ENCODE assay signal across 15 cellular contexts in genomic region chr11:100753562-100753961, GRCh38.
DNase-seq lines count a peak whose midpoint lies in the region; ATAC-seq, FAIRE-seq and TF ChIP-seq lines count a peak whose summit lies in the region.
"Had no signal": no experiment of that assay in that cellular context is flagged by ENCODE, and none has a peak within 500 bp of the region (broad histone marks: within the 10 kb centered on the region; RNA-seq: fewer than 3 reads in every experiment).

No MANE protein-coding gene starts in this region.

- H3K9me3 ChIP-seq in Caco-2 (peaks cover 11% of the 10 kb centered on the region), H1 (ENCODE audit: insufficient read depth in 2 of 2, low read depth in 1 of 2, low read length in 1 of 2) (peaks cover 13 to 14% of the 10 kb centered on the region in 2 experiments)

- peak overlapping the region; percentile 83; the same call in 1 of the 2 replicates for H3K18ac ChIP-seq in H1 (ENCODE audit: extremely low read depth, low read length)
- peak overlapping the region; percentile 93 for H3K18ac ChIP-seq in mesendoderm (ENCODE audit: low read length)

- peaks cover 1% of the 10 kb centered on the region; the same call in 1 of the 2 replicates for H3K36me3 ChIP-seq in Caco-2 (ENCODE audit: control insufficient read depth, insufficient read depth, low read length)
- peaks cover 0 to 16% (median 7%) of the 10 kb centered on the region in 4 experiments; a peak in 4 of 8 replicates for H3K36me3 ChIP-seq in H1 (ENCODE audit: control insufficient read depth in 2 of 4, insufficient read depth in 4 of 4, low read length in 3 of 4)
- H3K36me3 ChIP-seq in mesendoderm (ENCODE audit: control insufficient read depth, insufficient read depth, low read length), result no peaks in the 10 kb centered on the region
- H3K36me3 ChIP-seq: lower lobe of right lung had no signal

- TF ChIP-seq CTCF in Caco-2 (IDR thresholded peaks at IDR 0.05; ENCODE audit: insufficient read depth in 1 of 2, low read depth in 1 of 2, low read length in 1 of 2, severe bottlenecking in 1 of 2, unreplicated experiment in 1 of 2) (no peak), H1 (IDR thresholded peaks at IDR 0.05; ENCODE audit: control extremely low read depth in 1 of 3, insufficient read depth in 1 of 3, low read depth in 1 of 3, low read length in 3 of 3) (no peak)

- H4K5ac ChIP-seq in H1 (ENCODE audit: insufficient read length, low read depth, low read length), result no peak overlapping the region
- H4K5ac ChIP-seq in mesendoderm (ENCODE audit: low read length), result no peak overlapping the region

- H3K27ac Mint-ChIP-seq in Caco-2 (ENCODE audit: unreplicated experiment), result peak overlapping the region; percentile 81
- H3K27ac Mint-ChIP-seq: natural killer cell treated with Interleukin-12 subunit alpha and Interleukin-12 subunit beta and Interleukin-15 and Interleukin-18, amount 100 ng/mL, for 72 hours had no signal

- no peak for TF ChIP-seq RAD21 in H1 (IDR thresholded peaks at IDR 0.05 in 1 of 2, conservative IDR thresholded peaks at IDR 0.05 in 1 of 2; ENCODE audit: low read depth in 2 of 2, low read length in 2 of 2)

- H3K79me2 ChIP-seq in H1 (ENCODE audit: control insufficient read depth in 1 of 2, insufficient read depth in 2 of 2, low read length in 2 of 2), result peaks cover 0 to 68% of the 10 kb centered on the region in 2 experiments; a peak in 2 of 4 replicates
- peaks cover 3% of the 10 kb centered on the region for H3K79me2 ChIP-seq in mesendoderm (ENCODE audit: control insufficient read depth, insufficient read depth, low read length)

- H2BK120ac ChIP-seq in H1 (replicated peaks; ENCODE audit: low read depth, low read length) (no peak overlapping the region), mesendoderm (ENCODE audit: low read depth, low read length) (no peak overlapping the region)

- H3K9ac ChIP-seq in H1 (replicated peaks in 1 of 4; ENCODE audit: extremely low read depth in 1 of 4, low read depth in 3 of 4, low read length in 3 of 4) (no peak overlapping the region), mesendoderm (ENCODE audit: low read length) (peak overlapping the region; percentile 30)

- no peak for TF ChIP-seq EP300 in H1 (IDR thresholded peaks at IDR 0.05; ENCODE audit: borderline replicate concordance in 1 of 2, low read depth in 2 of 2, low read length in 2 of 2)

- H3K4me1 Mint-ChIP-seq in Caco-2 (ENCODE audit: low read depth, unreplicated experiment), result peaks cover 16% of the 10 kb centered on the region

- peak; percentile 66 for FAIRE-seq in H1 (lab: Jason Lieb, UNC)

- H3K4me3 Mint-ChIP-seq in Caco-2 (ENCODE audit: unreplicated experiment), result no peak overlapping the region
- H3K4me3 Mint-ChIP-seq: natural killer cell treated with Interleukin-12 subunit alpha and Interleukin-12 subunit beta and Interleukin-15 and Interleukin-18, amount 100 ng/mL, for 72 hours had no signal

- no peak overlapping the region for H3K23ac ChIP-seq in H1 (ENCODE audit: insufficient read length)
- no peak overlapping the region for H3K23ac ChIP-seq in mesendoderm (ENCODE audit: low read length)

- no peak overlapping the region for H4K91ac ChIP-seq in H1 (replicated peaks; ENCODE audit: insufficient read length, low read length)

- 63% methylated on average over 4 of the region's 4 CpGs; no CpG with 5 or more reads in 1 of the 2 experiments for WGBS in H1 (ENCODE audit: extremely low coverage in 1 of 2, insufficient coverage in 1 of 2, insufficient read length in 1 of 2, insufficient replicate concordance in 2 of 2, low coverage in 1 of 2, low lambda C conversion rate in 2 of 2, missing lambda C conversion rate in 1 of 2), 2 experiments
- no CpG with 5 or more reads among the region's 4 CpGs for WGBS in mesendoderm (ENCODE audit: extremely low coverage, insufficient coverage, low lambda C conversion rate)

- no peak for ATAC-seq in GM19328 (IDR thresholded peaks at IDR 0.05; ENCODE audit: unreplicated experiment)
- ATAC-seq: natural killer cell treated with Interleukin-12 subunit alpha and Interleukin-12 subunit beta and Interleukin-15 and Interleukin-18, amount 100 ng/mL, for 72 hours had no signal

- H3K27me3 Mint-ChIP-seq in Caco-2 (ENCODE audit: insufficient read depth, unreplicated experiment), result no peaks in the 10 kb centered on the region
- H3K27me3 Mint-ChIP-seq: natural killer cell treated with Interleukin-12 subunit alpha and Interleukin-12 subunit beta and Interleukin-15 and Interleukin-18, amount 100 ng/mL, for 72 hours had no signal

- no peaks in the 10 kb centered on the region for H4K20me1 ChIP-seq in H1 (replicated peaks in 1 of 2; ENCODE audit: control insufficient read depth in 1 of 2, insufficient read depth in 2 of 2, low read length in 2 of 2)

- H3K27me3 ChIP-seq in Caco-2 (replicated peaks; ENCODE audit: control insufficient read depth, insufficient read depth, low read length), result no peaks in the 10 kb centered on the region
- no peaks in the 10 kb centered on the region for H3K27me3 ChIP-seq in H1 (replicated peaks in 1 of 4; ENCODE audit: control insufficient read depth in 3 of 4, extremely low read depth in 1 of 4, insufficient read depth in 3 of 4, low read length in 3 of 4)
- H3K27me3 ChIP-seq in mesendoderm (ENCODE audit: insufficient read depth, low read length, poor library complexity), result no peaks in the 10 kb centered on the region

- no peaks in the 10 kb centered on the region for H3K23me2 ChIP-seq in H1 (ENCODE audit: low read depth, low read length)

- H3K27ac ChIP-seq in H1 (ENCODE audit: low read depth, low read length) (no peak overlapping the region), mesendoderm (ENCODE audit: low read depth, low read length) (peak overlapping the region; percentile 87)
- H3K27ac ChIP-seq: lower lobe of right lung had no signal

- H2BK15ac ChIP-seq in H1 (ENCODE audit: low read length) (peak overlapping the region; percentile 84; the same call in 1 of the 2 replicates), mesendoderm (replicated peaks; ENCODE audit: low read depth) (no peak overlapping the region)

- DNase-seq in Caco-2 (no peak), NCI-H226 (peak; percentile 13), H1 (ENCODE audit: low read depth in 1 of 2, low spot score in 2 of 2) (no peak), mesendoderm (peak; percentile 91), iPS-NIHi11 (ENCODE audit: low spot score) (no peak), NCI-H446 treated with DMSO at 0.1 percent for 48 hours (lab: John Stamatoyannopoulos, UW) (no peak)
- DNase-seq in stimulated activated naive CD4-positive, alpha-beta T cell (lab: John Stamatoyannopoulos, UW), result no peak
- DNase-seq: activated CD8-positive, alpha-beta memory T cell treated with anti-CD3 and anti-CD28 coated beads for 24 hours; GOT3; hypothalamus; IMR-90; lower lobe of right lung; stimulated activated CD4-positive, alpha-beta T cell treated with anti-CD3 and anti-CD28 coated beads, Interleukin-2, amount 100 ng/mL, for 24 hours had no signal

- H2BK12ac ChIP-seq in H1 (ENCODE audit: low read depth, low read length), result no peak overlapping the region

- peak overlapping the region in 1 of 2 experiments; percentile 28; a peak in 2 of 4 replicates for H3K4me2 ChIP-seq in H1 (ENCODE audit: insufficient read depth in 1 of 2, low read depth in 2 of 2, low read length in 2 of 2)
- H3K4me2 ChIP-seq in mesendoderm (ENCODE audit: low read length), result no peak overlapping the region

- BruUV-seq in Caco-2 (replicated peaks; lab: Mats Ljungman, UMichigan), result no TSS peak

- H2BK5ac ChIP-seq in H1 (ENCODE audit: low read depth, low read length) (peak overlapping the region; percentile 56; the same call in 1 of the 2 replicates), mesendoderm (ENCODE audit: low read length) (peak overlapping the region; percentile 36)

- H2BK20ac ChIP-seq in H1 (ENCODE audit: low read length), result 0 out of 2 replicates have a peak overlapping the region, but pooled peaks have one; percentile 38

- H3K79me1 ChIP-seq in H1 (ENCODE audit: low read depth, low read length) (peaks cover 6% of the 10 kb centered on the region), mesendoderm (ENCODE audit: low read length) (peaks cover 13% of the 10 kb centered on the region)

- no peak for TF ChIP-seq POLR2A in H1 (IDR thresholded peaks at IDR 0.05; ENCODE audit: control extremely low read depth in 1 of 2, low read depth in 2 of 2, low read length in 2 of 2)

- H2AFZ ChIP-seq in H1 (ENCODE audit: low read length), result no peak overlapping the region

- H3K4me1 ChIP-seq in Caco-2 (peaks cover 37% of the 10 kb centered on the region), H1 (replicated peaks in 1 of 4; ENCODE audit: control insufficient read depth in 3 of 4, insufficient read depth in 4 of 4, low read length in 3 of 4) (peaks cover 8 to 21% (median 18%) of the 10 kb centered on the region in 4 experiments; a peak in 6 of 7 replicates), mesendoderm (ENCODE audit: control insufficient read depth, low read depth, low read length) (peaks cover 14% of the 10 kb centered on the region)

- H3K4me3 ChIP-seq in Caco-2 (ENCODE audit: low read depth, low read length), result no peak overlapping the region
- no peak overlapping the region for H3K4me3 ChIP-seq in H1 (ENCODE audit: extremely low read depth in 1 of 4, insufficient read depth in 2 of 4, low read depth in 3 of 4, low read length in 4 of 4)
- no peak overlapping the region for H3K4me3 ChIP-seq in mesendoderm (ENCODE audit: low read length)
- H3K4me3 ChIP-seq: lower lobe of right lung had no signal

- H3K56ac ChIP-seq in H1 (replicated peaks; ENCODE audit: insufficient read length, low read depth, low read length), result no peak overlapping the region
- peak overlapping the region; percentile 56 for H3K56ac ChIP-seq in mesendoderm (ENCODE audit: low read length)

- H2AK5ac ChIP-seq in H1 (ENCODE audit: low read depth, low read length) (no peak overlapping the region), mesendoderm (ENCODE audit: low read length) (no peak overlapping the region)

- peaks cover 24% of the 10 kb centered on the region for H3K9me3 Mint-ChIP-seq in Caco-2 (ENCODE audit: unreplicated experiment)

- H4K8ac ChIP-seq in H1 (ENCODE audit: extremely low read depth, insufficient read depth, low read length) (no peak overlapping the region), mesendoderm (ENCODE audit: low read depth, low read length) (no peak overlapping the region)

- no peak overlapping the region for H3K4ac ChIP-seq in H1 (replicated peaks; ENCODE audit: insufficient read length, low read depth, low read length)
- H3K4ac ChIP-seq in mesendoderm (ENCODE audit: low read depth, low read length), result no peak overlapping the region

- intact Hi-C loops in Caco-2 (cut with micrococcal nuclease; ENCODE audit: unreplicated experiment), result loop anchor here (1.0 to 5.0 kb wide), 5 partner anchors 23 to 176 kb away; no protein-coding TSS in a partner anchor

- H3K14ac ChIP-seq in H1 (ENCODE audit: insufficient read length), result no peak overlapping the region

- CTCF ChIA-PET in Caco-2 (lab: Charles Lee), result interaction anchor here (1.3 to 2.3 kb wide), 3 partner anchors 23 to 75 kb away, joined by 5 to 13 read pairs (median 5); no protein-coding TSS in a partner anchor
- CTCF ChIA-PET in H1 (lab: Charles Lee; ENCODE audit: partially characterized antibody), result interaction anchor here (1.0 to 4.5 kb wide), 9 partner anchors 10 to 72 kb away, joined by 3 to 25 read pairs (median 4); no protein-coding TSS in a partner anchor

- POLR2A ChIA-PET in Caco-2 (lab: Charles Lee), result interaction anchor here (1.1 kb wide), 1 partner anchor 23 kb away, joined by 3 read pairs; no protein-coding TSS in a partner anchor
- POLR2A ChIA-PET in H1 (lab: Charles Lee; ENCODE audit: partially characterized antibody), result interaction anchor here (1.0 to 1.5 kb wide), 4 partner anchors 14 to 49 kb away, joined by 3 read pairs; no protein-coding TSS in a partner anchor

- peaks cover 5% of the 10 kb centered on the region for H3K36me3 Mint-ChIP-seq in Caco-2 (ENCODE audit: insufficient read depth, unreplicated experiment)

Comparison
In these comparisons a context has a peak if more than half of its experiments do, and no peak if none do; other contexts are left out.
1. DNase-seq: peak in NCI-H226 (single experiment) and mesendoderm (single experiment); none in Caco-2 (0 of 2), H1 (0 of 2), iPS-NIHi11 (single experiment), NCI-H446 treated with DMSO at 0.1 percent for 48 hours (single experiment) and stimulated activated naive CD4-positive, alpha-beta T cell (0 of 6).